Comparison of ENCODE assay signal across 19 cellular contexts in the genomic region with DNA sequence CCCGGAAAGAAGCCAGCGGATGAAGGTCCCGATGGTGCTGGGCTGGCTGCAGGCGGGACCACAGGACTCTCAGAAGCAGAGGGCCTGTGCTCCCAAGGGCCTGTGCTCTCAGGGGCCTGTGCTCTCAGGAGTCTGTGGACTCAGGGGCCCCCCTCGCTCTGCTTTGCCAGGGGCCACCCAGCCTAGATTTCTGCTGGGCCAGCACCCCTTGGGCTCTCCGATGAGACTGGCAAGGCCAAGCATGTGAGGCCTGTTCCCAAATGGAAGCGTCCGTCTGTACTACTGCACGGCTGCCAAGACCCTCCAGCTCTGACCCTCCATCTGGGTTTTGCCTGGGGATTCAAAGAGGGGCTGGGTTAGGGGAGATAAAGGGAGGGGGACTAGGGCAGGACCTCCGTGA. TPM values are rescaled to one million over a fixed set of nuclear protein-coding genes. Genes with fewer than 3 reads are reported as not detected.
A peak's percentile ranks its signal among the peaks of the same experiment; 100 is the strongest.
DNase-seq lines count a peak whose midpoint lies in the region; ATAC-seq, FAIRE-seq and TF ChIP-seq lines count a peak whose summit lies in the region.
"Had no signal": no experiment of that assay in that cellular context is flagged by ENCODE, and none has a peak within 500 bp of the region (broad histone marks: within the 10 kb centered on the region; RNA-seq: fewer than 3 reads in every experiment).

No MANE protein-coding gene starts in this region.

- TF ChIP-seq CTCF in HCT116 (IDR thresholded peaks at IDR 0.05 in 2 of 3, conservative IDR thresholded peaks at IDR 0.05 in 1 of 3; ENCODE audit: borderline replicate concordance in 1 of 3, insufficient read depth in 1 of 3, low read depth in 2 of 3, low read length in 2 of 3) (no peak), RWPE2 (IDR thresholded peaks at IDR 0.05; ENCODE audit: poor library complexity, severe bottlenecking) (no peak), hepatocyte (IDR thresholded peaks at IDR 0.05; ENCODE audit: poor library complexity) (no peak), pancreas (IDR thresholded peaks at IDR 0.05) (no peak), mucosa of descending colon (IDR thresholded peaks at IDR 0.05) (no peak)

- ATAC-seq in HCT116 (no peak), RWPE2 (ENCODE audit: low read depth) (no peak), pancreas (no peak), mucosa of descending colon (no peak)
- ATAC-seq: activated CD8-positive, alpha-beta T cell treated with anti-CD3 and anti-CD28 coated beads, Interleukin-2, amount 10 ng/mL, durations not matched to agents 7 days and 5 days; stimulated activated memory B cell treated with anti-CD40 and anti-IgM and Interleukin-4, amounts not matched to agents 10 μg/mL and 1 μg/mL and 100 μg/mL, for 72 hours had no signal

- intact Hi-C loops in HCT116 (cut with micrococcal nuclease): no loop called here
- intact Hi-C loops in pancreas (cut with DNase I): no loop called here
- intact Hi-C loops in mucosa of descending colon (cut with DNase I, micrococcal nuclease): no loop called here

- H3K9me3 ChIP-seq in HCT116 (ENCODE audit: control insufficient read depth in 1 of 2, insufficient read depth in 1 of 2, low read depth in 1 of 2, low read length in 2 of 2) (no peaks in the 10 kb centered on the region), RWPE2 (ENCODE audit: severe bottlenecking) (no peaks in the 10 kb centered on the region), hepatocyte (ENCODE audit: low read depth) (no peaks in the 10 kb centered on the region), pancreas (no peaks in the 10 kb centered on the region), mucosa of descending colon (no peaks in the 10 kb centered on the region)
- H3K9me3 ChIP-seq: ascending aorta, SJSA1 had no signal

- CTCF ChIA-PET in HCT116 (lab: Charles Lee): no interaction called here

- H3K4me3 ChIP-seq in HCT116 (replicated peaks in 1 of 2; ENCODE audit: low read depth in 1 of 2, low read length in 2 of 2): no peak overlapping the region
- no peak overlapping the region for H3K4me3 ChIP-seq in RWPE2 (ENCODE audit: severe bottlenecking)
- H3K4me3 ChIP-seq in hepatocyte: no peak overlapping the region
- H3K4me3 ChIP-seq in pancreas: peak overlapping the region in 1 of 4 donors; percentile 2
- no peak overlapping the region for H3K4me3 ChIP-seq in mucosa of descending colon
- H3K4me3 ChIP-seq: ascending aorta, SJSA1 had no signal

- H3K79me2 ChIP-seq in HCT116 (ENCODE audit: insufficient read depth, low read length) (peaks cover 76% of the 10 kb centered on the region), hepatocyte (peaks cover 81% of the 10 kb centered on the region)

- 88% methylated on average over 9 of the region's 10 CpGs for WGBS in hepatocyte (ENCODE audit: low lambda C conversion rate, missing lambda C conversion rate)
- WGBS in pancreas, 2 donors: 52 to 59% methylated on average over 9 to 10 of the region's 10 CpGs

- H3K9ac ChIP-seq in HCT116 (ENCODE audit: low read length): no peak overlapping the region

- H3K27me3 ChIP-seq in HCT116 (ENCODE audit: insufficient read depth, low read length) (no peaks in the 10 kb centered on the region), RWPE2 (ENCODE audit: insufficient read depth, poor library complexity, severe bottlenecking) (no peaks in the 10 kb centered on the region), hepatocyte (no peaks in the 10 kb centered on the region), pancreas (no peaks in the 10 kb centered on the region)
- H3K27me3 ChIP-seq: ascending aorta, SJSA1 had no signal

- H3K27ac ChIP-seq in HCT116 (ENCODE audit: low read depth, low read length): no peak overlapping the region
- H3K27ac ChIP-seq in RWPE2 (ENCODE audit: poor library complexity, severe bottlenecking): peak overlapping the region; percentile 86
- peak overlapping the region; percentile 89 for H3K27ac ChIP-seq in hepatocyte
- peak overlapping the region; percentile 69 to 88 (median 78) for H3K27ac ChIP-seq in pancreas
- H3K27ac ChIP-seq: SJSA1 had no signal

- FAIRE-seq in pancreas (lab: Jason Lieb, UNC): no peak
- FAIRE-seq: endometrium had no signal

- POLR2A ChIA-PET in HCT116 (lab: Charles Lee): no interaction called here

- no peak for DNase-seq in HCT116 (ENCODE audit: low read depth, low spot score)
- no peak for DNase-seq in RWPE2 (ENCODE audit: low spot score)
- DNase-seq in hepatocyte (ENCODE audit: low spot score): no peak
- peak in 1 of 6 donors; percentile 60 for DNase-seq in pancreas
- DNase-seq in mucosa of descending colon: no peak
- no peak for DNase-seq in SK-N-DZ (ENCODE audit: low spot score)
- no peak for DNase-seq in SKM-1 (lab: John Stamatoyannopoulos, UW; ENCODE audit: unreplicated experiment)
- no peak for DNase-seq in NCI-H187 treated with DMSO at 0.1 percent for 48 hours (lab: John Stamatoyannopoulos, UW)
- DNase-seq: activated CD8-positive, alpha-beta T cell treated with anti-CD3 and anti-CD28 coated beads, Interleukin-2, amount 10 ng/mL, durations not matched to agents 7 days and 5 days; activated naive CD4-positive, alpha-beta T cell treated with anti-CD3 and anti-CD28 coated beads, Interleukin-2, amount 50 U/mL, for 16 hours; activated T-cell treated with anti-CD3 and anti-CD28 coated beads, Interleukin-2, amount 50 U/mL, for 24 hours; AML-193; GOT3; NCI-H1417 treated with DMSO at 0.1 percent for 48 hours; OCI-M1 had no signal

- peaks cover 65 to 78% of the 10 kb centered on the region in 2 experiments for H3K4me1 ChIP-seq in HCT116 (ENCODE audit: control insufficient read depth in 1 of 2, insufficient read depth in 2 of 2, low read length in 2 of 2)
- H3K4me1 ChIP-seq in RWPE2 (ENCODE audit: insufficient read depth, poor library complexity, severe bottlenecking): peaks cover 23% of the 10 kb centered on the region
- H3K4me1 ChIP-seq in hepatocyte (ENCODE audit: insufficient read depth): peaks cover 69% of the 10 kb centered on the region
- peaks cover 62 to 85% (median 71%) of the 10 kb centered on the region in 3 donors for H3K4me1 ChIP-seq in pancreas
- peaks cover 57% of the 10 kb centered on the region for H3K4me1 ChIP-seq in mucosa of descending colon (ENCODE audit: low read depth)

- no peak for TF ChIP-seq RAD21 in HCT116 (IDR thresholded peaks at IDR 0.05; ENCODE audit: low read depth)

- TF ChIP-seq POLR2A in HCT116 (IDR thresholded peaks at IDR 0.05; ENCODE audit: borderline replicate concordance, extremely low read depth, insufficient read depth, insufficient read length): no peak

- H3K4me2 ChIP-seq in HCT116 (ENCODE audit: low read length): peak overlapping the region; percentile 69; the same call in 1 of the 2 replicates
- peak overlapping the region; percentile 17 for H3K4me2 ChIP-seq in hepatocyte

- no TSS peak for BruUV-seq in HCT116 (replicated peaks; lab: Mats Ljungman, UMichigan)

- H3K9me2 ChIP-seq in HCT116 (ENCODE audit: insufficient read depth) (no peaks in the 10 kb centered on the region), hepatocyte (replicated peaks; ENCODE audit: insufficient read depth) (no peaks in the 10 kb centered on the region)

- RAD21 ChIA-PET in HCT116 (lab: Charles Lee; ENCODE audit: low non-redundant PET in 1 of 2, low total read pairs in 2 of 2, uncharacterized antibody in 2 of 2, unreplicated experiment in 2 of 2): no interaction called here

- no peaks in the 10 kb centered on the region for H4K20me1 ChIP-seq in HCT116 (ENCODE audit: insufficient read depth)
- no peaks in the 10 kb centered on the region for H4K20me1 ChIP-seq in hepatocyte (ENCODE audit: insufficient read depth, poor library complexity, severe bottlenecking)

- no peak overlapping the region for H2AFZ ChIP-seq in HCT116 (ENCODE audit: low read depth, low read length, poor library complexity, severe bottlenecking)
- H2AFZ ChIP-seq in hepatocyte: no peak overlapping the region

- H3K36me3 ChIP-seq in HCT116 (ENCODE audit: control insufficient read depth in 1 of 2, insufficient read depth in 2 of 2, low read length in 2 of 2) (no peaks in the 10 kb centered on the region), RWPE2 (ENCODE audit: low read depth) (peaks cover 17% of the 10 kb centered on the region), hepatocyte (replicated peaks; ENCODE audit: insufficient read depth, low read depth) (no peaks in the 10 kb centered on the region), pancreas (no peaks in the 10 kb centered on the region), mucosa of descending colon (ENCODE audit: low read depth) (no peaks in the 10 kb centered on the region)
- H3K36me3 ChIP-seq: ascending aorta had no signal

TF ChIP-seq in HCT116, 20 proteins besides CTCF, POLR2A, EP300 and RAD21:
- TF ChIP-seq ZNF274 (IDR thresholded peaks at IDR 0.05; ENCODE audit: low read depth, low read length) (no peak), CEBPB (IDR thresholded peaks at IDR 0.05; ENCODE audit: low read depth) (no peak), POLR2AphosphoS5 (IDR thresholded peaks at IDR 0.05; ENCODE audit: low read depth, low read length) (no peak), ELF1 (IDR thresholded peaks at IDR 0.05; ENCODE audit: borderline replicate concordance, low read depth) (no peak), SRF (IDR thresholded peaks at IDR 0.05; ENCODE audit: low read depth) (no peak), YY1 (IDR thresholded peaks at IDR 0.05; ENCODE audit: extremely low read depth, insufficient replicate concordance, low read depth, low read length) (no peak), JUND (IDR thresholded peaks at IDR 0.05) (no peak), SIN3A (IDR thresholded peaks at IDR 0.05; ENCODE audit: low read depth) (no peak), EZH2phosphoT487 (IDR thresholded peaks at IDR 0.05; ENCODE audit: borderline replicate concordance) (no peak), EZH2 (IDR thresholded peaks at IDR 0.05) (no peak)

RNA-seq across cellular contexts. Expression of gene SH3BP4, which starts 54.6 kb away (rescaled TPM):
- total RNA-seq in HCT116 (2021; ENCODE audit: unreplicated experiment) (32.9 TPM), hepatocyte (32.0 and 35.9 TPM in 2 replicates), pancreas (10 to 100 TPM; 61.6 to 99.7 (median 64.0) TPM), mucosa of descending colon (10 to 100 TPM; 18.0 to 30.4 (median 29.6) TPM)
- polyA plus RNA-seq in HCT116 (2012): 25.8 and 28.0 TPM in 2 replicates
- polyA plus RNA-seq in hepatocyte (20.3 and 23.3 TPM in 2 replicates), pancreas (10 to 100 TPM; 20.5 to 22.1 TPM)
- 13.6 TPM in 2 replicates for polyA plus RNA-seq in SK-N-DZ (2014; cell fraction: cytosol; rRNA removed)
- polyA plus RNA-seq in SK-N-DZ (2014; cell fraction: nucleus; rRNA removed): 6.2 and 8.6 TPM in 2 replicates
- total RNA-seq: activated CD8-positive, alpha-beta T cell treated with anti-CD3 and anti-CD28 coated beads, Interleukin-2, amount 10 ng/mL, durations not matched to agents 7 days and 5 days had no signal
